Comparison of ENCODE assay signal across 22 cellular contexts in genomic region chr7:18103436-18104218, GRCh38.
DNase-seq lines count a peak whose midpoint lies in the region; ATAC-seq, FAIRE-seq and TF ChIP-seq lines count a peak whose summit lies in the region.
"Had no signal": no experiment of that assay in that cellular context is flagged by ENCODE, and none has a peak within 500 bp of the region (broad histone marks: within the 10 kb centered on the region; RNA-seq: fewer than 3 reads in every experiment).

No MANE protein-coding gene starts in this region.

- H3K9me3 ChIP-seq in heart right ventricle = peaks cover 0 to 16% (median 0%) of the 10 kb centered on the region in 11 donors
- H3K9me3 ChIP-seq: Caco-2 had no signal

- ATAC-seq in Right ventricle myocardium inferior = no peak
- ATAC-seq in heart right ventricle = no peak
- ATAC-seq in left cardiac atrium = no peak
- ATAC-seq: CD8-positive, alpha-beta T cell; GM12878 had no signal

- in situ Hi-C loops in SK-MEL-5 (cut with HindIII; ENCODE audit: low pct_unique_long_range_greater_than_20kb, low sequenced_read_pairs) = no loop called here

- intact Hi-C loops in Right ventricle myocardium inferior (cut with DNase I) (no loop called here), heart right ventricle (cut with DNase I) (no loop called here), left cardiac atrium (cut with DNase I) (no loop called here)

- TF ChIP-seq CTCF in heart right ventricle (IDR thresholded peaks at IDR 0.05) = no peak

- H3K27me3 ChIP-seq in heart right ventricle = no peaks in the 10 kb centered on the region
- H3K27me3 ChIP-seq: BLaER1 had no signal

- no peaks in the 10 kb centered on the region for H3K4me1 ChIP-seq in heart right ventricle
- H3K4me1 ChIP-seq: BLaER1, Caco-2 had no signal

- WGBS in heart right ventricle, 2 donors = 94 to 97% methylated on average over 15 of the region's 15 CpGs

- DNase-seq in Right ventricle myocardium inferior (ENCODE audit: missing footprints) (peak; percentile 42), heart right ventricle (no peak), SK-MEL-5 (ENCODE audit: low read depth, low spot score) (peak; percentile 83), urothelium cell line (ENCODE audit: low spot score) (no peak), NCI-H2196 treated with DMSO at 0.1 percent for 48 hours (lab: John Stamatoyannopoulos, UW; ENCODE audit: unreplicated experiment) (no peak), left cardiac atrium (no peak)
- DNase-seq: Caco-2; CD4-positive, CD25-positive, alpha-beta regulatory T cell; CD8-positive, alpha-beta T cell; DMS153; DND-41; EL; GDM1; GM23248; H7; HCEC 1CT had no signal

- peak; percentile 44 for FAIRE-seq in urothelium cell line (lab: Jason Lieb, UNC)
- FAIRE-seq: A204.1, GM12878, GM19239 had no signal

- H3K27ac ChIP-seq in heart right ventricle = no peak overlapping the region
- H3K27ac ChIP-seq: 22Rv1, BLaER1, C4-2B, GM23248 had no signal

- no peak overlapping the region for H3K4me3 ChIP-seq in heart right ventricle
- H3K4me3 ChIP-seq: BLaER1, GM12878, GM23248 had no signal

- no peaks in the 10 kb centered on the region for H3K36me3 ChIP-seq in heart right ventricle
- H3K36me3 ChIP-seq: BLaER1 had no signal

Comparison
In these comparisons a context has a peak if more than half of its experiments do, and no peak if none do; other contexts are left out.
1. DNase-seq: peak in Right ventricle myocardium inferior (single experiment) and SK-MEL-5 (single experiment); none in heart right ventricle (0 of 2), urothelium cell line (single experiment), NCI-H2196 treated with DMSO at 0.1 percent for 48 hours (single experiment) and left cardiac atrium (single experiment).